In the genomic region with DNA sequence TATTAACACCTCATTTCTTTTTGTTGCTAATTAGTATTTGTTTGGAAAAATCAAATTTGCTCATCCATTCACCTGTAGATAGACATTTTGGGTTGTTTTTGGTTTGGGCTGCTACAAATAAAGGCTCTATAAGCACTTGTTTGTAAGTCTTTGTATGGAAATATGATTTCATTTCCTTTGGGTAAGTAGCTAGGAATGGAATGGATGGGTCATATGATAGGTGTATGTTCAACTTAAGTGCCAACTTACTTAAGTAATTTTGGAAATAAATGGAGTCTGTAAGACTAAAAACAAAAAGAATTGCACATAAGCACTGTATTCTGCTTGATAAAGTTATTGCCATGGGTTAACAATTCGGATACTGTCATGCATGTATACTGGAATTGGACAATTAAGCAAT, we compare ENCODE assay signal across 34 cellular contexts.
"Had no signal": no experiment of that assay in that cellular context is flagged by ENCODE, and none has a peak within 500 bp of the region (broad histone marks: within the 10 kb centered on the region; RNA-seq: fewer than 3 reads in every experiment).

No MANE protein-coding gene starts in this region.

- H3K36me3 ChIP-seq: MG63 had no signal

- H3K27me3 ChIP-seq: MG63 had no signal

- DNase-seq: Karpas-422, Kasumi-1, KBM-7, KG1, MG63, MM.1S, MV-4-11, NCI-H1048, NCI-H1092, NCI-H1092 treated with DMSO at 0.1 percent for 48 hours, NCI-H1105, NCI-H1105 treated with DMSO at 0.1 percent for 48 hours, NCI-H1417, NCI-H1417 treated with DMSO at 0.1 percent for 48 hours, NCI-H1436, NCI-H1436 treated with DMSO at 0.1 percent for 48 hours, NCI-H146, NCI-H1694, NCI-H1694 treated with DMSO at 0.1 percent for 48 hours, NCI-H187, NCI-H187 treated with DMSO at 0.1 percent for 48 hours, NCI-H1930, NCI-H2029, NCI-H2029 treated with DMSO at 0.1 percent for 48 hours, NCI-H2081, NCI-H2081 treated with DMSO at 0.1 percent for 48 hours, NCI-H2107, NCI-H2171, NCI-H2171 treated with DMSO at 0.1 percent for 48 hours, NCI-H2227 treated with DMSO at 0.1 percent for 48 hours, NCI-H226, NCI-H345, NCI-H446, NCI-H446 treated with DMSO at 0.1 percent for 48 hours had no signal

- H3K4me3 ChIP-seq: MG63 had no signal

- H3K9me3 ChIP-seq: MG63 had no signal
